ENCODE assay signal across 1 cellular context in the genomic region with DNA sequence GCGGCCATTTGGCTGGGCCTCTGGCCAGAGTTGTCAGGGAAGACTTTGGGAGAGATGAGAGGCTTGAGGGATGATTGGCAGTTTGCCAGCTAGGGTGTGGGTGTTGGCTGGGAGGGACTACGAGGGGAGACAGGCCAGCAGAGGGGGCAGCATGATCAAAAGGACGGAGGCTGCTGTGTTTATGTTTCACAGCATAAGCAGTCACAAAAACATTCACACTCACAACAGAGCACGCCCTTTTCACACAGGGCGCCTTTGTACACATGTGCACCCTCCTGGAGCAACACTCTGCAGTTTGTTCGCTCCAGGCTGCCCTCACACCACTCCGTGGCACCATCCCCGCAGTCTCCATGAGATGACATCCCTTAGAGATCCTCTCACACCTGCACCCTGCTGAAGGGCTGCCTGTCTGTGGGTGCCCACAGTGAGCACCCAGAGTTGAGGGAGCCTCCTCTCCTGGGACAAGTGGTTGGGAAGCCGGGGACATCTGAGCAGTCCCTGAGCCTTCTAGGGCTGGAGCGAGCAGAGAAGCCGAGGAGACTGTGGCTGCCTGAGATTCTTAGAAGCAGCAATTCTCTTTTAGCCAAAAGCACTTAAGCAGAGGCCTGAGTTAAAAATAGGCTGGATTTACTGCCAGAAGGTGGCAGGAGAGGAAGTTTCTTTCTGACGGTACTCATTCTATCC.
TF ChIP-seq lines count a peak whose summit lies in the region.

No MANE protein-coding gene starts in this region.

TF ChIP-seq in GM23338, 12 proteins besides CTCF, POLR2A, EP300 and RAD21 (continued from another document):
- TF ChIP-seq, protein P1, sequence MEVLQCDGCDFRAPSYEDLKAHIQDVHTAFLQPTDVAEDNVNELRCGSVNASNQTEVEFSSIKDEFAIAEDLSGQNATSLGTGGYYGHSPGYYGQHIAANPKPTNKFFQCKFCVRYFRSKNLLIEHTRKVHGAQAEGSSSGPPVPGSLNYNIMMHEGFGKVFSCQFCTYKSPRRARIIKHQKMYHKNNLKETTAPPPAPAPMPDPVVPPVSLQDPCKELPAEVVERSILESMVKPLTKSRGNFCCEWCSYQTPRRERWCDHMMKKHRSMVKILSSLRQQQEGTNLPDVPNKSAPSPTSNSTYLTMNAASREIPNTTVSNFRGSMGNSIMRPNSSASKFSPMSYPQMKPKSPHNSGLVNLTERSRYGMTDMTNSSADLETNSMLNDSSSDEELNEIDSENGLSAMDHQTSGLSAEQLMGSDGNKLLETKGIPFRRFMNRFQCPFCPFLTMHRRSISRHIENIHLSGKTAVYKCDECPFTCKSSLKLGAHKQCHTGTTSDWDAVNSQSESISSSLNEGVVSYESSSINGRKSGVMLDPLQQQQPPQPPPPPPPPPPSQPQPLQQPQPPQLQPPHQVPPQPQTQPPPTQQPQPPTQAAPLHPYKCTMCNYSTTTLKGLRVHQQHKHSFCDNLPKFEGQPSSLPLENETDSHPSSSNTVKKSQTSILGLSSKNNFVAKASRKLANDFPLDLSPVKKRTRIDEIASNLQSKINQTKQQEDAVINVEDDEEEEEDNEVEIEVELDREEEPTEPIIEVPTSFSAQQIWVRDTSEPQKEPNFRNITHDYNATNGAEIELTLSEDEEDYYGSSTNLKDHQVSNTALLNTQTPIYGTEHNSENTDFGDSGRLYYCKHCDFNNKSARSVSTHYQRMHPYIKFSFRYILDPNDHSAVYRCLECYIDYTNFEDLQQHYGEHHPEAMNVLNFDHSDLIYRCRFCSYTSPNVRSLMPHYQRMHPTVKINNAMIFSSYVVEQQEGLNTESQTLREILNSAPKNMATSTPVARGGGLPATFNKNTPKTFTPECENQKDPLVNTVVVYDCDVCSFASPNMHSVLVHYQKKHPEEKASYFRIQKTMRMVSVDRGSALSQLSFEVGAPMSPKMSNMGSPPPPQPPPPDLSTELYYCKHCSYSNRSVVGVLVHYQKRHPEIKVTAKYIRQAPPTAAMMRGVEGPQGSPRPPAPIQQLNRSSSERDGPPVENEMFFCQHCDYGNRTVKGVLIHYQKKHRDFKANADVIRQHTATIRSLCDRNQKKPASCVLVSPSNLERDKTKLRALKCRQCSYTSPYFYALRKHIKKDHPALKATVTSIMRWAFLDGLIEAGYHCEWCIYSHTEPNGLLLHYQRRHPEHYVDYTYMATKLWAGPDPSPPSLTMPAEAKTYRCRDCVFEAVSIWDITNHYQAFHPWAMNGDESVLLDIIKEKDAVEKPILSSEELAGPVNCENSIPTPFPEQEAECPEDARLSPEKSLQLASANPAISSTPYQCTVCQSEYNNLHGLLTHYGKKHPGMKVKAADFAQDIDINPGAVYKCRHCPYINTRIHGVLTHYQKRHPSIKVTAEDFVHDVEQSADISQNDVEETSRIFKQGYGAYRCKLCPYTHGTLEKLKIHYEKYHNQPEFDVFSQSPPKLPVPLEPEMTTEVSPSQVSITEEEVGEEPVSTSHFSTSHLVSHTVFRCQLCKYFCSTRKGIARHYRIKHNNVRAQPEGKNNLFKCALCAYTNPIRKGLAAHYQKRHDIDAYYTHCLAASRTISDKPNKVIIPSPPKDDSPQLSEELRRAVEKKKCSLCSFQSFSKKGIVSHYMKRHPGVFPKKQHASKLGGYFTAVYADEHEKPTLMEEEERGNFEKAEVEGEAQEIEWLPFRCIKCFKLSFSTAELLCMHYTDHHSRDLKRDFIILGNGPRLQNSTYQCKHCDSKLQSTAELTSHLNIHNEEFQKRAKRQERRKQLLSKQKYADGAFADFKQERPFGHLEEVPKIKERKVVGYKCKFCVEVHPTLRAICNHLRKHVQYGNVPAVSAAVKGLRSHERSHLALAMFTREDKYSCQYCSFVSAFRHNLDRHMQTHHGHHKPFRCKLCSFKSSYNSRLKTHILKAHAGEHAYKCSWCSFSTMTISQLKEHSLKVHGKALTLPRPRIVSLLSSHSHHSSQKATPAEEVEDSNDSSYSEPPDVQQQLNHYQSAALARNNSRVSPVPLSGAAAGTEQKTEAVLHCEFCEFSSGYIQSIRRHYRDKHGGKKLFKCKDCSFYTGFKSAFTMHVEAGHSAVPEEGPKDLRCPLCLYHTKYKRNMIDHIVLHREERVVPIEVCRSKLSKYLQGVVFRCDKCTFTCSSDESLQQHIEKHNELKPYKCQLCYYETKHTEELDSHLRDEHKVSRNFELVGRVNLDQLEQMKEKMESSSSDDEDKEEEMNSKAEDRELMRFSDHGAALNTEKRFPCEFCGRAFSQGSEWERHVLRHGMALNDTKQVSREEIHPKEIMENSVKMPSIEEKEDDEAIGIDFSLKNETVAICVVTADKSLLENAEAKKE (CRISPR knock-in tag; IDR thresholded peaks at IDR 0.05) = no peak
- TF ChIP-seq POLR2AphosphoS5 (IDR thresholded peaks at IDR 0.05; ENCODE audit: low read depth) = no peak
